10 cellular contexts compared by ENCODE assay signal in the genomic region with DNA sequence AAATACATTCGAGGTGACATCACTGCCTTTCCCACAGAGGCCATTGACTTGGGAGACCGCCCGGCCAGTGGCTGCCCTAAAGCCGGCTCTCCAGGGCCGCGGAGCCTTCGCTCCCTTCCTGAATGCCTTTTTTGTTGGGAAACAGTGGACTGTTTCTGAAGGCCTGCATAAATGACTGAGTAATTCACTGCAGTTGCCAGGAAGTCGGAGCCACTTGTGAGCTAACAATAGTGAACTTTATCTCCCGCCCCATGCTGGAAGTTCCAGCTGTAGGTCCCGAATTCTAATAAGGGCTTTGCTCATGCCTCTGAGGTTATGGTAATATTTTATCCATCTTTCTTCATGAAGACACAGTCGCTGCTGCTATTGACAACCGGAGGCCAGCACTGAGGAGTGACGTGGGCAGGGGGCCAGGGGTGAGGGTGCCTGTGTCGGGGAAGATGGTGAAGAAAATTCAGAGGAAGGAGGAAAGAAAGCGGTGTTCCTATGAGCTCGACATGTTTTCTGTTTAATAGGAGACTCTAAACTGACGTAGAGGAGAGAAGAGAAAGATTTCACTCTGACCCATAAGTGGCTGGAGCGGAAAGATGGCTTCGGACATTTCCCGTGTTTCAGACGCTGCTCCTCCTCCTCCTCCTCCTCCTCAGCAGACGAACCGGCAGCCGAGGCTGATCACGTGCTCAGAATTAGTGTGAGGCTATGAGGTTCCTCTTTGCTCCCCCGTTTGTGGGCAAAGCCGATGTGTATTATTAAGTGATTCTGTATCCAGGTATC.
DNase-seq lines count a peak whose midpoint lies in the region; ATAC-seq and TF ChIP-seq lines count a peak whose summit lies in the region.
"Had no signal": no experiment of that assay in that cellular context is flagged by ENCODE, and none has a peak within 500 bp of the region (broad histone marks: within the 10 kb centered on the region; RNA-seq: fewer than 3 reads in every experiment).

No MANE protein-coding gene starts in this region.

- no peaks in the 10 kb centered on the region for H3K36me3 ChIP-seq in adipocyte (ENCODE audit: control insufficient read depth, insufficient read depth, low read length, severe bottlenecking)
- H3K36me3 ChIP-seq in tibial nerve: no peaks in the 10 kb centered on the region

- TF ChIP-seq POLR2A in tibial nerve (IDR thresholded peaks at IDR 0.05): peak in 1 of 2 donors; percentile 21

- H3K27me3 ChIP-seq in adipocyte (replicated peaks; ENCODE audit: control insufficient read depth, insufficient read depth, low read length) (no peaks in the 10 kb centered on the region), tibial nerve (no peaks in the 10 kb centered on the region)

- H3K4me3 ChIP-seq in adipocyte (ENCODE audit: low read length): peak overlapping the region; percentile 33
- H3K4me3 ChIP-seq in tibial nerve: peak overlapping the region; percentile 12 to 45 (median 16)

- POLR2A ChIA-PET in naive thymus-derived CD8-positive, alpha-beta T cell (lab: Charles Lee): interaction anchor here (0.7 kb wide), 1 partner anchor 230 kb away, joined by 3 read pairs; no protein-coding TSS in a partner anchor

- H3K4me1 Mint-ChIP-seq in naive thymus-derived CD8-positive, alpha-beta T cell: peaks cover 0 to 13% (median 5%) of the 10 kb centered on the region in 4 donors
- no peaks in the 10 kb centered on the region for H3K4me1 Mint-ChIP-seq in activated T-helper 17 cell treated with anti-CD3 and anti-CD28 coated beads, Interleukin-2, amount 50 U/mL, for 72 hours
- H3K4me1 Mint-ChIP-seq in progenitor cell of endocrine pancreas (ENCODE audit: low read depth): peaks cover 1% of the 10 kb centered on the region

- H3K36me3 Mint-ChIP-seq in naive thymus-derived CD8-positive, alpha-beta T cell: peaks cover 0 to 4% (median 2%) of the 10 kb centered on the region in 3 donors
- no peaks in the 10 kb centered on the region for H3K36me3 Mint-ChIP-seq in activated T-helper 17 cell treated with anti-CD3 and anti-CD28 coated beads, Interleukin-2, amount 50 U/mL, for 72 hours (ENCODE audit: low read depth)
- no peaks in the 10 kb centered on the region for H3K36me3 Mint-ChIP-seq in progenitor cell of endocrine pancreas (ENCODE audit: insufficient read depth)

- TF ChIP-seq CTCF in tibial nerve (IDR thresholded peaks at IDR 0.05) (no peak), progenitor cell of endocrine pancreas (IDR thresholded peaks at IDR 0.05; ENCODE audit: unreplicated experiment) (no peak)

- H3K9ac ChIP-seq in adipocyte (ENCODE audit: low read length): peak overlapping the region; percentile 80

- no peaks in the 10 kb centered on the region for H3K9me3 ChIP-seq in adipocyte (ENCODE audit: control insufficient read depth, low read length)
- H3K9me3 ChIP-seq in tibial nerve: no peaks in the 10 kb centered on the region

- peak overlapping the region; percentile 67 to 97 (median 84) for H3K27ac ChIP-seq in tibial nerve

- WGBS in tibial nerve, 2 donors: 23 to 29% methylated on average over 27 of the region's 27 CpGs

- no peak for ATAC-seq in naive thymus-derived CD8-positive, alpha-beta T cell
- ATAC-seq in HG02973 (IDR thresholded peaks at IDR 0.05; ENCODE audit: unreplicated experiment) (no peak), GM21723 (IDR thresholded peaks at IDR 0.05; ENCODE audit: unreplicated experiment) (no peak)
- ATAC-seq in activated T-helper 17 cell treated with anti-CD3 and anti-CD28 coated beads, Interleukin-2, amount 50 U/mL, for 72 hours (replicated peaks): no peak

- TF ChIP-seq EP300 in tibial nerve (IDR thresholded peaks at IDR 0.05): peak in 1 of 2 donors; percentile 92

- H3K4me1 ChIP-seq in adipocyte (ENCODE audit: control insufficient read depth, insufficient read depth, low read length) (peaks cover 15% of the 10 kb centered on the region), tibial nerve (peaks cover 0 to 32% (median 10%) of the 10 kb centered on the region in 4 donors)

- peaks cover 0 to 45% (median 15%) of the 10 kb centered on the region in 5 donors for H3K27me3 Mint-ChIP-seq in naive thymus-derived CD8-positive, alpha-beta T cell
- H3K27me3 Mint-ChIP-seq in activated T-helper 17 cell treated with anti-CD3 and anti-CD28 coated beads, Interleukin-2, amount 50 U/mL, for 72 hours: peaks cover 11% of the 10 kb centered on the region
- H3K27me3 Mint-ChIP-seq in progenitor cell of endocrine pancreas: peaks cover 2% of the 10 kb centered on the region

- H3K27ac Mint-ChIP-seq in naive thymus-derived CD8-positive, alpha-beta T cell: peak overlapping the region in 2 of 10 donors; percentile 33 to 65
- no peak overlapping the region for H3K27ac Mint-ChIP-seq in activated T-helper 17 cell treated with anti-CD3 and anti-CD28 coated beads, Interleukin-2, amount 50 U/mL, for 72 hours
- no peak overlapping the region for H3K27ac Mint-ChIP-seq in progenitor cell of endocrine pancreas

- H3K9me3 Mint-ChIP-seq in naive thymus-derived CD8-positive, alpha-beta T cell: peaks cover 0 to 6% (median 0%) of the 10 kb centered on the region in 9 donors
- no peaks in the 10 kb centered on the region for H3K9me3 Mint-ChIP-seq in activated T-helper 17 cell treated with anti-CD3 and anti-CD28 coated beads, Interleukin-2, amount 50 U/mL, for 72 hours
- no peaks in the 10 kb centered on the region for H3K9me3 Mint-ChIP-seq in progenitor cell of endocrine pancreas (ENCODE audit: low read depth)

- H3K4me3 Mint-ChIP-seq in naive thymus-derived CD8-positive, alpha-beta T cell: peak overlapping the region; percentile 20 to 63 (median 48)
- H3K4me3 Mint-ChIP-seq in activated T-helper 17 cell treated with anti-CD3 and anti-CD28 coated beads, Interleukin-2, amount 50 U/mL, for 72 hours: no peak overlapping the region
- H3K4me3 Mint-ChIP-seq in progenitor cell of endocrine pancreas (ENCODE audit: low read depth): no peak overlapping the region

- DNase-seq in adipocyte (ENCODE audit: low read depth) (no peak), globus pallidus (ENCODE audit: low spot score) (peak; percentile 99), tibial nerve (ENCODE audit: low spot score in 2 of 2) (peak; percentile 75 to 76), progenitor cell of endocrine pancreas (ENCODE audit: low spot score, unreplicated experiment) (no peak)
- no peak for DNase-seq in naive thymus-derived CD8-positive, alpha-beta T cell
- DNase-seq: NCI-H1417 treated with DMSO at 0.1 percent for 48 hours; stimulated activated naive CD4-positive, alpha-beta T cell treated with Interleukin-2 at 50 U/mL for 16 hours had no signal

Comparison
In these comparisons a context has a peak if more than half of its experiments do, and no peak if none do; other contexts are left out.
1. DNase-seq: peak in globus pallidus (single experiment) and tibial nerve (2 of 2); none in adipocyte (single experiment), naive thymus-derived CD8-positive, alpha-beta T cell (0 of 10) and progenitor cell of endocrine pancreas (single experiment).
2. H3K4me3 Mint-ChIP-seq: peak in naive thymus-derived CD8-positive, alpha-beta T cell (10 of 10); none in activated T-helper 17 cell treated with anti-CD3 and anti-CD28 coated beads, Interleukin-2, amount 50 U/mL, for 72 hours (single experiment) and progenitor cell of endocrine pancreas (single experiment).